ENCODE assay signal across 21 cellular contexts in the genomic region with DNA sequence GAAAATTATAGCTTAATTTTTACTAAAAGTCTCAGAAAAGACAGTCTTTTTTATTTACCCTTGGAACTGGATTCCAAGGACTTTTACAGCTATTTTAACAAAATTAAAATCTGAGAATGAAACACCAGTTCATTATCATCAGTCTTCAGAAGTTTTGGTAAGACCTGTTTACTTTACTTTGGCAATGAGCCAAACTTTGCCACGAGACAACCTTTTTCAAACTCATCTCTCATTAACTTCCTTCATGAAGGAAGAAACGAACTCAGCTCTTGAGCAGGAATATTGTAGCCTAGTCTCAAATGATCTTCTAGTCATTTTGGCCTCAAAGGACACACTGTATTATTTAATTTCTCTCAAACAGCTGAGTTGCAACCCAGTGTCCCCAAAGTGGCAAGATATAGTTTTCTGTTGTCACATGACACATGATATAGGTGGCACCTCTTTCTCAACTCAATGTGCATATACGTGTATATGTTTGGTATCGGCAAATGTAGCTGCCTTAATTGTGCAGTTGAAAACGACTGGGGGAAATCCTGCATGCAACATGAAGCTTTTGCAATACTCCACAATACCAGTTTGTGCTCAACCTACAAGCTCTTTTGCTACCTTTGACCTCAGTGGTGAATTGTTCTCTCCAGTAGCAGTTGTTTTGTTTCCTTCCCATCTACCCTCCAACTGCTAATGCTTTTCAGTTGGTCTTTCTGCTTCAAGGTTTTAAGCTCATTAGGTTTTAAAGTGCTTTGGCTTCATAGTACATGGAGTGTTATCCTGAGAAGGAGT. TPM values are rescaled to one million over a fixed set of nuclear protein-coding genes. Genes with fewer than 3 reads are reported as not detected.
"Had no signal": no experiment of that assay in that cellular context is flagged by ENCODE, and none has a peak within 500 bp of the region (broad histone marks: within the 10 kb centered on the region; RNA-seq: fewer than 3 reads in every experiment).

No MANE protein-coding gene starts in this region.

- H3K4me1 Mint-ChIP-seq: naive B cell had no signal

- DNase-seq: activated CD4-positive, alpha-beta T cell treated with anti-CD3 and anti-CD28 coated beads for 4 hours; activated CD8-positive, alpha-beta memory T cell treated with anti-CD3 and anti-CD28 coated beads, Interleukin-2, amount 50 U/mL, for 4 hours; activated CD8-positive, alpha-beta T cell treated with anti-CD3 and anti-CD28 coated beads, Interleukin-2, amount 10 ng/mL, durations not matched to agents 7 days and 5 days; activated effector memory CD4-positive, alpha-beta T cell treated with anti-CD3 and anti-CD28 coated beads, Interleukin-2, amount 50 U/mL, for 16 hours; activated T-cell treated with anti-CD3 and anti-CD28 coated beads, Interleukin-2, amount 50 U/mL, for 48 hours; amygdala; body of pancreas; caudate nucleus; colonic mucosa; left ventricle myocardium inferior; naive B cell; ovary had no signal

- H3K4me3 Mint-ChIP-seq: activated CD8-positive, alpha-beta T cell treated with anti-CD3 and anti-CD28 coated beads, Interleukin-2, amount 10 ng/mL, durations not matched to agents 7 days and 5 days; activated naive CD8-positive, alpha-beta T cell; naive B cell; stimulated activated naive CD8-positive, alpha-beta T cell treated with anti-CD3 and anti-CD28 coated beads, Interleukin-15, Interleukin-2, amounts not matched to agents 100 ng/mL and 50 ng/mL, for 24 hours; type B pancreatic cell; WTC11 had no signal

- ATAC-seq: activated CD8-positive, alpha-beta T cell treated with anti-CD3 and anti-CD28 coated beads, Interleukin-2, amount 10 ng/mL, durations not matched to agents 7 days and 5 days; body of pancreas; esophagus mucosa; sciatic nerve; WTC11 had no signal

- H2AFZ ChIP-seq: hepatocyte had no signal

- H3K4me3 ChIP-seq: body of pancreas, colonic mucosa, hepatocyte, left ventricle myocardium inferior, ovary had no signal

- H3K36me3 Mint-ChIP-seq: WTC11 had no signal

- H3K4me2 ChIP-seq: hepatocyte had no signal

- H3K36me3 ChIP-seq: colonic mucosa, ovary had no signal

- H3K4me1 ChIP-seq: body of pancreas, colonic mucosa, left ventricle myocardium inferior had no signal

- H3K79me2 ChIP-seq: hepatocyte had no signal

- H3K27me3 ChIP-seq: body of pancreas, colonic mucosa, hepatocyte, ovary had no signal

- FAIRE-seq: keratinocyte had no signal

- H3K27ac ChIP-seq: body of pancreas, colonic mucosa, hepatocyte, left ventricle myocardium inferior, ovary had no signal

- H3K27ac Mint-ChIP-seq: activated CD8-positive, alpha-beta T cell treated with anti-CD3 and anti-CD28 coated beads, Interleukin-2, amount 10 ng/mL, durations not matched to agents 7 days and 5 days; activated naive CD8-positive, alpha-beta T cell; stimulated activated naive CD8-positive, alpha-beta T cell treated with anti-CD3 and anti-CD28 coated beads, Interleukin-15, Interleukin-2, amounts not matched to agents 100 ng/mL and 50 ng/mL, for 24 hours; WTC11 had no signal

- H3K9me3 Mint-ChIP-seq: stimulated activated naive CD8-positive, alpha-beta T cell treated with anti-CD3 and anti-CD28 coated beads, Interleukin-15, Interleukin-2, amounts not matched to agents 100 ng/mL and 50 ng/mL, for 24 hours; type B pancreatic cell; WTC11 had no signal

- H3K9me3 ChIP-seq: body of pancreas, colonic mucosa, left ventricle myocardium inferior, ovary had no signal

RNA-seq across cellular contexts. Expression of a gene that starts 8.4 kb away (rescaled TPM):
- total RNA-seq: pulmonary artery endothelial cell had no signal
